Comparison of ENCODE assay signal across 1 cellular context in the genomic region with DNA sequence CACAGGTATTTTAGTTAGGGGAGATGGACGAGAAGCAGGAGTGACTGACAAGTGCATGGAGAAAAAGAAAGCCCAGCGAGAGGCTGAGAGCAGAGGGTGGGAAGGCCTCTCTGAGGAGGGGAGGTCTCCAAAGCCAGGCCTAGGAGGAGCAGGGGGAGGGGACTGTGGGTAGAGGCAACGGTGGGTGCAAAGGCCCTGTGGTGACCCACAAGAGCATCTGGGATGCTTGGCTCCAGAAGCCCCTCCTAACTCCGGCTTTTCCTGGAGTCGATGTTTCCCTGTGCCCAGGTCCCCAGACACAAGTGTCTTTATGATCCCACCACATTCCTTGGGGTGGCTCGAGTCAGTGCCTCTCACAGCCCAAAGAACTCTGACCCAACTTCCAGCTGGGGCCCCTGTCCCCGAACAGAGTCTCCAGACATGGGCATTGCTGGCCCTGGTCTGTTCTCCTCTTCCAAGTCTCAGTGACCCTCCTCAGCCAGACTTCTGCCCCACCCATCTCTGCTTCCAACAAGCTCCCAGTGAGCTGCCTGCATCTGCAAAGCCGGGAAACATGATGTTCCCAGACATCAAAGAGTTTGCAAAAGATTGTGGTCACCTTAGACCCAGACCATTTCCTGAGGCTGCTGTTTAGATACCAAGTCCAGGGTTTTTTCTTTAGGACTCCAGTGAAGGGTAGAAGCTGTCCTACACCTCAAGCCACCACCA.
TF ChIP-seq lines count a peak whose summit lies in the region.

No MANE protein-coding gene starts in this region.

TF ChIP-seq in H1, 55 proteins besides CTCF, POLR2A, EP300 and RAD21:
- peak; percentile 74; the same call in 1 of the 2 replicates for TF ChIP-seq KDM1A (IDR thresholded peaks at IDR 0.05; ENCODE audit: borderline replicate concordance, low read length)
- TF ChIP-seq SIX5 (IDR thresholded peaks at IDR 0.05; ENCODE audit: low read depth, low read length): no peak
TF ChIP-seq in H1: peak in this region for 1.
